Comparison of ENCODE assay signal across 28 cellular contexts in genomic region chr4:37706032-37706431, GRCh38.
"Had no signal": no experiment of that assay in that cellular context is flagged by ENCODE, and none has a peak within 500 bp of the region (broad histone marks: within the 10 kb centered on the region; RNA-seq: fewer than 3 reads in every experiment).

No MANE protein-coding gene starts in this region.

- DNase-seq: stimulated activated CD4-positive, alpha-beta T cell treated with anti-CD3 and anti-CD28 coated beads, Interleukin-2, amount 100 ng/mL, for 48 hours; stimulated activated CD4-positive, alpha-beta T cell treated with anti-CD3 and anti-CD28 coated beads, Interleukin-4, amount 100 ng/mL, for 1 hour; stimulated activated CD4-positive, alpha-beta T cell treated with anti-CD3 and anti-CD28 coated beads, Interleukin-4, amount 100 ng/mL, for 24 hours; stimulated activated CD4-positive, alpha-beta T cell treated with anti-CD3 and anti-CD28 coated beads, Interleukin-4, amount 100 ng/mL, for 4 hours; stimulated activated CD8-positive, alpha-beta memory T cell treated with anti-CD3 and anti-CD28 coated beads, Interleukin-4, amount 100 ng/mL, for 48 hours; stimulated activated naive B cell treated with anti-CD40 and anti-IgM and Interleukin-4, amounts not matched to agents 10 μg/mL and 1 μg/mL and 100 μg/mL, for 72 hours; stimulated activated naive CD4-positive, alpha-beta T cell; stimulated activated naive CD4-positive, alpha-beta T cell treated with Interleukin-2 at 50 U/mL for 16 hours; stimulated activated naive CD8-positive, alpha-beta T cell treated with anti-CD3 and anti-CD28 coated beads, Interleukin-15, amount 100 ng/mL, for 72 hours; stimulated activated naive CD8-positive, alpha-beta T cell treated with anti-CD3 and anti-CD28 coated beads, Interleukin-15, Interleukin-2, amounts not matched to agents 100 U/mL and 50 U/mL, for 24 hours; stomach; substantia nigra; testis; thyroid gland; tibial artery; transverse colon; trophoblast cell; upper lobe of left lung; upper lobe of right lung; uterus had no signal

- H3K4me1 Mint-ChIP-seq: stimulated activated effector memory CD8-positive, alpha-beta T cell treated with anti-CD3 and anti-CD28 coated beads, Interleukin-12 subunit alpha, Interleukin-12 subunit beta, amount 100 ng/mL, for 72 hours; stimulated activated memory B cell treated with anti-CD40 and anti-IgM and Interleukin-4, amounts not matched to agents 10 μg/mL and 1 μg/mL and 100 μg/mL, for 72 hours; stimulated activated naive B cell treated with anti-CD40 and anti-IgM and Interleukin-4, amounts not matched to agents 10 μg/mL and 1 μg/mL and 100 μg/mL, for 72 hours; stimulated activated naive CD8-positive, alpha-beta T cell treated with anti-CD3 and anti-CD28 coated beads, Interleukin-15, amount 100 ng/mL, for 72 hours had no signal

- H3K27me3 ChIP-seq: stomach, suprapubic skin, testis, thyroid gland, tibial artery, tibial nerve, transverse colon, upper lobe of left lung, upper lobe of right lung, uterus, vagina had no signal

- H3K9me3 ChIP-seq: stomach, suprapubic skin, testis, thoracic aorta, thyroid gland, tibial artery, tibial nerve, transverse colon, upper lobe of left lung, upper lobe of right lung, uterus, vagina had no signal

- H3K27ac Mint-ChIP-seq: stimulated activated effector memory CD8-positive, alpha-beta T cell treated with anti-CD3 and anti-CD28 coated beads, Interleukin-12 subunit alpha, Interleukin-12 subunit beta, amount 100 ng/mL, for 72 hours; stimulated activated memory B cell treated with anti-CD40 and anti-IgM and Interleukin-4, amounts not matched to agents 10 μg/mL and 1 μg/mL and 100 μg/mL, for 72 hours; stimulated activated naive B cell treated with anti-CD40 and anti-IgM and Interleukin-4, amounts not matched to agents 10 μg/mL and 1 μg/mL and 100 μg/mL, for 72 hours; stimulated activated naive CD8-positive, alpha-beta T cell treated with anti-CD3 and anti-CD28 coated beads, Interleukin-15, Interleukin-2, amounts not matched to agents 100 ng/mL and 50 ng/mL, for 24 hours; type B pancreatic cell had no signal

- H3K4me3 Mint-ChIP-seq: stimulated activated effector memory CD8-positive, alpha-beta T cell treated with anti-CD3 and anti-CD28 coated beads, Interleukin-12 subunit alpha, Interleukin-12 subunit beta, amount 100 ng/mL, for 72 hours; stimulated activated memory B cell treated with anti-CD40 and anti-IgM and Interleukin-4, amounts not matched to agents 10 μg/mL and 1 μg/mL and 100 μg/mL, for 72 hours; stimulated activated naive B cell treated with anti-CD40 and anti-IgM and Interleukin-4, amounts not matched to agents 10 μg/mL and 1 μg/mL and 100 μg/mL, for 72 hours; stimulated activated naive CD8-positive, alpha-beta T cell treated with anti-CD3 and anti-CD28 coated beads, Interleukin-15, amount 100 ng/mL, for 72 hours; stimulated activated naive CD8-positive, alpha-beta T cell treated with anti-CD3 and anti-CD28 coated beads, Interleukin-15, Interleukin-2, amounts not matched to agents 100 ng/mL and 50 ng/mL, for 24 hours; type B pancreatic cell had no signal

- H3K4me1 ChIP-seq: suprapubic skin, testis, thyroid gland, tibial artery, tibial nerve, transverse colon, upper lobe of left lung, upper lobe of right lung, uterus, vagina had no signal

- H3K4me3 ChIP-seq: stomach, suprapubic skin, testis, thoracic aorta, thyroid gland, tibial artery, tibial nerve, transverse colon, upper lobe of left lung, upper lobe of right lung, uterus, vagina had no signal

- H3K36me3 ChIP-seq: stomach, suprapubic skin, thoracic aorta, thyroid gland, tibial artery, tibial nerve, transverse colon, upper lobe of left lung, upper lobe of right lung, uterus, vagina had no signal

- H3K9me3 Mint-ChIP-seq: stimulated activated effector memory CD8-positive, alpha-beta T cell treated with anti-CD3 and anti-CD28 coated beads, Interleukin-12 subunit alpha, Interleukin-12 subunit beta, amount 100 ng/mL, for 72 hours; stimulated activated memory B cell treated with anti-CD40 and anti-IgM and Interleukin-4, amounts not matched to agents 10 μg/mL and 1 μg/mL and 100 μg/mL, for 72 hours; stimulated activated naive B cell treated with anti-CD40 and anti-IgM and Interleukin-4, amounts not matched to agents 10 μg/mL and 1 μg/mL and 100 μg/mL, for 72 hours; stimulated activated naive CD8-positive, alpha-beta T cell treated with anti-CD3 and anti-CD28 coated beads, Interleukin-15, amount 100 ng/mL, for 72 hours; stimulated activated naive CD8-positive, alpha-beta T cell treated with anti-CD3 and anti-CD28 coated beads, Interleukin-15, Interleukin-2, amounts not matched to agents 100 ng/mL and 50 ng/mL, for 24 hours; type B pancreatic cell had no signal

- H3K27ac ChIP-seq: stomach, suprapubic skin, testis, thoracic aorta, thyroid gland, tibial artery, tibial nerve, transverse colon, upper lobe of left lung, upper lobe of right lung, uterus, vagina had no signal

- H3K36me3 Mint-ChIP-seq: stimulated activated effector memory CD8-positive, alpha-beta T cell treated with anti-CD3 and anti-CD28 coated beads, Interleukin-12 subunit alpha, Interleukin-12 subunit beta, amount 100 ng/mL, for 72 hours; stimulated activated memory B cell treated with anti-CD40 and anti-IgM and Interleukin-4, amounts not matched to agents 10 μg/mL and 1 μg/mL and 100 μg/mL, for 72 hours; stimulated activated naive B cell treated with anti-CD40 and anti-IgM and Interleukin-4, amounts not matched to agents 10 μg/mL and 1 μg/mL and 100 μg/mL, for 72 hours had no signal

- H3K27me3 Mint-ChIP-seq: stimulated activated naive CD8-positive, alpha-beta T cell treated with anti-CD3 and anti-CD28 coated beads, Interleukin-15, Interleukin-2, amounts not matched to agents 100 ng/mL and 50 ng/mL, for 24 hours; type B pancreatic cell had no signal

- ATAC-seq: stimulated activated effector memory CD8-positive, alpha-beta T cell treated with anti-CD3 and anti-CD28 coated beads, Interleukin-12 subunit alpha, Interleukin-12 subunit beta, amount 100 ng/mL, for 72 hours; stimulated activated memory B cell treated with anti-CD40 and anti-IgM and Interleukin-4, amounts not matched to agents 10 μg/mL and 1 μg/mL and 100 μg/mL, for 72 hours; stimulated activated naive B cell treated with anti-CD40 and anti-IgM and Interleukin-4, amounts not matched to agents 10 μg/mL and 1 μg/mL and 100 μg/mL, for 72 hours; stimulated activated naive CD8-positive, alpha-beta T cell treated with anti-CD3 and anti-CD28 coated beads, Interleukin-15, amount 100 ng/mL, for 72 hours; stimulated activated naive CD8-positive, alpha-beta T cell treated with anti-CD3 and anti-CD28 coated beads, Interleukin-15, Interleukin-2, amounts not matched to agents 100 U/mL and 50 U/mL, for 24 hours; upper lobe of right lung had no signal
